ENCODE assay signal across 8 cellular contexts in the genomic region with DNA sequence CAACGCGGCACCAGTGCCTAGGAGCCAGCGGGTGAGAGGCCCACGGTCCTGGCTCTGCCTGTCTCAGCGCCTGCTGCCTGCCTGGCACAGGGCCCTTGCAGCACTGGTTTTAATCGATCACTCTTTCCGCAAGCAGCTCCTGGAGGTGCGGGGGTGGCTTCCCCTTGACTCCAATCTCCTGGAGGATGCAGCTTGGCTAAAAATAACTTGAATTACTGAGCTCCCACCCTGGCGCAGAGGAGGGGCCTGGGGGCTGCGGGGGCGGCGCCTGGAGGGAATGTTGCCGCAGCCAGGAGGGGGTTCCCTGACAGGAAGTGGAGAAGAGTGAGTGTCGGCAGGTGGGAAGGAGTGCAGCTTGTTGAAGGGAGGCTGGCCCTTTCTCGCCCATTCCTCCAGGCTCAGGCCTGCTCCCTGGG. TPM values are rescaled to one million over a fixed set of nuclear protein-coding genes. Genes with fewer than 3 reads are reported as not detected.
A peak's percentile ranks its signal among the peaks of the same experiment; 100 is the strongest.
DNase-seq lines count a peak whose midpoint lies in the region; ATAC-seq, FAIRE-seq and TF ChIP-seq lines count a peak whose summit lies in the region.

No MANE protein-coding gene starts in this region.

- no peak overlapping the region for H3K4me3 Mint-ChIP-seq in CD8-positive, alpha-beta T cell

- FAIRE-seq in keratinocyte (lab: Jason Lieb, UNC): no peak

- ATAC-seq in CD8-positive, alpha-beta T cell: no peak
- ATAC-seq in GM21717 (IDR thresholded peaks at IDR 0.05; ENCODE audit: unreplicated experiment): no peak

- peak overlapping the region; percentile 41 for H3K4me2 ChIP-seq in keratinocyte (ENCODE audit: control insufficient read depth, extremely low read depth, insufficient read depth, low read depth, low read length)

- CTCF ChIA-PET in CD8-positive, alpha-beta T cell (lab: Charles Lee): interaction anchor here (0.7 to 9.1 kb wide), 6 partner anchors 10 to 159 kb away, joined by 3 to 186 read pairs (median 50); a partner anchor contains a TSS

- H3K27ac ChIP-seq in keratinocyte (ENCODE audit: control insufficient read depth, insufficient read depth, low read length): no peak overlapping the region
- peak overlapping the region in 1 of 3 donors; percentile 47 for H3K27ac ChIP-seq in thyroid gland
- H3K27ac ChIP-seq in CD8-positive, alpha-beta T cell (ENCODE audit: low read depth, low read length): no peak overlapping the region
- H3K27ac ChIP-seq in ascending aorta: peak overlapping the region in 1 of 2 donors; percentile 54

- no peaks in the 10 kb centered on the region for H3K9me3 Mint-ChIP-seq in CD8-positive, alpha-beta T cell

- WGBS in thyroid gland, 2 donors: 8 to 17% methylated on average over 13 to 14 of the region's 15 CpGs

- H3K9me1 ChIP-seq in keratinocyte (ENCODE audit: control insufficient read depth, extremely low read depth, insufficient read depth, low read length): no peaks in the 10 kb centered on the region

- H3K79me2 ChIP-seq in keratinocyte (ENCODE audit: control insufficient read depth, insufficient read depth, low read length): no peaks in the 10 kb centered on the region

- dilution Hi-C loops in keratinocyte (cut with MboI; ENCODE audit: extremely low pct_ligation_motif_present, low sequenced_read_pairs): no loop called here

- peak overlapping the region; percentile 75 for H2AFZ ChIP-seq in keratinocyte (ENCODE audit: control insufficient read depth, low read length)

- no peaks in the 10 kb centered on the region for H3K9me3 ChIP-seq in keratinocyte (ENCODE audit: control insufficient read depth, low read depth, low read length)
- H3K9me3 ChIP-seq in thyroid gland: no peaks in the 10 kb centered on the region
- H3K9me3 ChIP-seq in CD8-positive, alpha-beta T cell (ENCODE audit: low read length): no peaks in the 10 kb centered on the region
- no peaks in the 10 kb centered on the region for H3K9me3 ChIP-seq in ascending aorta

- H3K9ac ChIP-seq in keratinocyte (ENCODE audit: control insufficient read depth, extremely low read depth, insufficient read depth, low read length): peak overlapping the region; percentile 54

- H3K27ac Mint-ChIP-seq in CD8-positive, alpha-beta T cell: no peak overlapping the region

- POLR2A ChIA-PET in CD8-positive, alpha-beta T cell (lab: Charles Lee): interaction anchor here (1.6 kb wide), 1 partner anchor 11 kb away, joined by 3 read pairs; no protein-coding TSS in a partner anchor

- H3K4me1 ChIP-seq in keratinocyte (ENCODE audit: control insufficient read depth, extremely low read depth, insufficient read depth, low read length): peaks cover 24% of the 10 kb centered on the region
- H3K4me1 ChIP-seq in thyroid gland: peaks cover 6 to 22% of the 10 kb centered on the region in 2 donors
- peaks cover 13% of the 10 kb centered on the region for H3K4me1 ChIP-seq in CD8-positive, alpha-beta T cell (ENCODE audit: insufficient read depth, low read length)
- H3K4me1 ChIP-seq in ascending aorta: peaks cover 0 to 20% of the 10 kb centered on the region in 2 donors

- intact Hi-C loops in thyroid gland (cut with DNase I) (no loop called here), ascending aorta (cut with DNase I) (no loop called here)
- intact Hi-C loops in CD8-positive, alpha-beta T cell (cut with DNase I, micrococcal nuclease): no loop called here

- TF ChIP-seq POLR2A in thyroid gland (IDR thresholded peaks at IDR 0.05): no peak

- H3K36me3 Mint-ChIP-seq in CD8-positive, alpha-beta T cell: no peaks in the 10 kb centered on the region

- peak overlapping the region in 1 of 3 experiments; percentile 7 for H3K4me3 ChIP-seq in keratinocyte (ENCODE audit: control insufficient read depth in 2 of 3, extremely low read depth in 1 of 3, insufficient read depth in 2 of 3, low read depth in 1 of 3, low read length in 3 of 3)
- H3K4me3 ChIP-seq in thyroid gland (replicated peaks in 1 of 3): no peak overlapping the region
- H3K4me3 ChIP-seq in CD8-positive, alpha-beta T cell (ENCODE audit: low read depth, low read length): no peak overlapping the region
- peak overlapping the region in 1 of 2 donors; percentile 19 for H3K4me3 ChIP-seq in ascending aorta

- DNase-seq in NCI-H2171 treated with DMSO at 0.1 percent for 48 hours (lab: John Stamatoyannopoulos, UW) (peak; percentile 53), NCI-H2171 (lab: John Stamatoyannopoulos, UW) (no peak), anterior cingulate cortex (lab: John Stamatoyannopoulos, UW) (peak in 31 of 58 donors; percentile 17 to 68 (median 35)), keratinocyte (ENCODE audit: low read depth, low spot score) (no peak), thyroid gland (peak; percentile 58 to 79), ascending aorta (ENCODE audit: low spot score in 2 of 2) (no peak)
- no peak for DNase-seq in CD8-positive, alpha-beta T cell

- H3K27me3 Mint-ChIP-seq in CD8-positive, alpha-beta T cell (ENCODE audit: low read depth): no peaks in the 10 kb centered on the region

- peaks cover 12% of the 10 kb centered on the region for H3K4me1 Mint-ChIP-seq in CD8-positive, alpha-beta T cell (ENCODE audit: low read depth)

- TF ChIP-seq CTCF in keratinocyte (optimal IDR thresholded peaks at IDR 0.05 in 1 of 3, IDR thresholded peaks at IDR 0.05 in 1 of 3, conservative IDR thresholded peaks at IDR 0.05 in 1 of 3; ENCODE audit: extremely low read depth in 1 of 3, insufficient read depth in 2 of 3, low read length in 3 of 3) (no peak), thyroid gland (IDR thresholded peaks at IDR 0.05) (no peak), ascending aorta (IDR thresholded peaks at IDR 0.05) (no peak)
- TF ChIP-seq CTCF in CD8-positive, alpha-beta T cell (IDR thresholded peaks at IDR 0.05): no peak

- no peaks in the 10 kb centered on the region for H4K20me1 ChIP-seq in keratinocyte (ENCODE audit: control insufficient read depth, extremely low read depth, insufficient read depth, low read length)

- H3K27me3 ChIP-seq in keratinocyte (ENCODE audit: control insufficient read depth, extremely low read depth, insufficient read depth, low read length) (no peaks in the 10 kb centered on the region), thyroid gland (no peaks in the 10 kb centered on the region), ascending aorta (no peaks in the 10 kb centered on the region)
- no peaks in the 10 kb centered on the region for H3K27me3 ChIP-seq in CD8-positive, alpha-beta T cell (ENCODE audit: insufficient read depth, low read length)

- H3K36me3 ChIP-seq in keratinocyte (ENCODE audit: control insufficient read depth in 2 of 2, extremely low read depth in 1 of 2, insufficient read depth in 2 of 2, low read length in 2 of 2): no peaks in the 10 kb centered on the region
- no peaks in the 10 kb centered on the region for H3K36me3 ChIP-seq in thyroid gland
- no peaks in the 10 kb centered on the region for H3K36me3 ChIP-seq in CD8-positive, alpha-beta T cell (ENCODE audit: insufficient read depth, low read length)
- H3K36me3 ChIP-seq in ascending aorta: no peaks in the 10 kb centered on the region

RNA-seq across cellular contexts. Expression of a gene that starts 9.9 kb away (rescaled TPM):
- polyA plus RNA-seq in keratinocyte: 1,648 to 2,317 TPM (median 2,262 TPM) in 3 replicates
- 230 TPM for polyA plus RNA-seq in keratinocyte (2011; ENCODE audit: low read depth)
- 2,612 and 3,378 TPM in 2 replicates for polyA plus RNA-seq in keratinocyte (2011; cell fraction: cytosol; rRNA removed)
- polyA plus RNA-seq in keratinocyte (2011; cell fraction: nucleus; rRNA removed): 709 and 840 TPM in 2 replicates
- polyA plus RNA-seq in keratinocyte (2012; ENCODE audit: low replicate concordance): 2,251 and 2,683 TPM in 2 replicates
- 629 to 1,712 TPM (median 1,279 TPM) in 3 replicates for polyA minus RNA-seq in keratinocyte
- polyA minus RNA-seq in keratinocyte (2011; cell fraction: cytosol; rRNA and poly(A)+ RNA removed): 1,741 TPM
- 213 and 241 TPM in 2 replicates for polyA minus RNA-seq in keratinocyte (2011; cell fraction: nucleus; rRNA and poly(A)+ RNA removed)
- total RNA-seq in thyroid gland: 1,000 to 10,000 TPM in 3 of 4 donors, 100 to 1,000 TPM in 1; 826 to 1,348 (median 1,271) TPM
- 1,000 to 10,000 TPM; 1,694 to 1,736 TPM for total RNA-seq in CD8-positive, alpha-beta T cell
- 1,224 TPM for total RNA-seq in ascending aorta

RNA-seq across cellular contexts. Expression of a gene that starts 22.2 kb away (rescaled TPM):
- 71.8 to 91.8 TPM (median 76.6 TPM) in 3 replicates for polyA plus RNA-seq in keratinocyte
- polyA plus RNA-seq in keratinocyte (2011; ENCODE audit: low read depth): 18.5 TPM
- polyA plus RNA-seq in keratinocyte (2011; cell fraction: cytosol; rRNA removed): 78.8 and 120 TPM in 2 replicates
- 100 and 133 TPM in 2 replicates for polyA plus RNA-seq in keratinocyte (2011; cell fraction: nucleus; rRNA removed)
- polyA plus RNA-seq in keratinocyte (2012; ENCODE audit: low replicate concordance): 69.1 and 86.6 TPM in 2 replicates
- polyA minus RNA-seq in keratinocyte: 89.2 to 310 TPM (median 100 TPM) in 3 replicates
- 154 TPM for polyA minus RNA-seq in keratinocyte (2011; cell fraction: cytosol; rRNA and poly(A)+ RNA removed)
- 37.4 and 52.6 TPM in 2 replicates for polyA minus RNA-seq in keratinocyte (2011; cell fraction: nucleus; rRNA and poly(A)+ RNA removed)
- total RNA-seq in thyroid gland: 10 to 100 TPM; 34.9 to 98.8 (median 77.6) TPM
- total RNA-seq in CD8-positive, alpha-beta T cell: 1 to 10 TPM; 3.8 to 4.0 TPM
- total RNA-seq in ascending aorta: 94.0 TPM

RNA-seq across cellular contexts. Expression of a gene that starts 30.7 kb away (rescaled TPM):
- 6.9 to 10.6 TPM (median 7.5 TPM) in 3 replicates for polyA plus RNA-seq in keratinocyte
- not detected for polyA plus RNA-seq in keratinocyte (2011; ENCODE audit: low read depth)
- 7.1 and 12.4 TPM in 2 replicates for polyA plus RNA-seq in keratinocyte (2011; cell fraction: cytosol; rRNA removed)
- polyA plus RNA-seq in keratinocyte (2011; cell fraction: nucleus; rRNA removed): 4.0 and 5.9 TPM in 2 replicates
- polyA plus RNA-seq in keratinocyte (2012; ENCODE audit: low replicate concordance): 2.2 and 8.6 TPM in 2 replicates
- 3.0 to 10.1 TPM (median 4.1 TPM) in 3 replicates for polyA minus RNA-seq in keratinocyte
- 10.0 TPM for polyA minus RNA-seq in keratinocyte (2011; cell fraction: cytosol; rRNA and poly(A)+ RNA removed)
- polyA minus RNA-seq in keratinocyte (2011; cell fraction: nucleus; rRNA and poly(A)+ RNA removed): 0.62 and 2.7 TPM in 2 replicates
- total RNA-seq in thyroid gland (10 to 100 TPM; 20.0 to 91.9 (median 49.3) TPM), ascending aorta (37.4 TPM)
- total RNA-seq in CD8-positive, alpha-beta T cell: 1 to 10 TPM; 6.8 to 6.9 TPM

RNA-seq across cellular contexts. Expression of a gene that starts 31.7 kb away (rescaled TPM):
- 32.8 to 57.2 TPM (median 34.7 TPM) in 3 replicates for polyA plus RNA-seq in keratinocyte
- polyA plus RNA-seq in keratinocyte (2011; ENCODE audit: low read depth): 8.3 TPM
- polyA plus RNA-seq in keratinocyte (2011; cell fraction: cytosol; rRNA removed): 40.0 and 45.9 TPM in 2 replicates
- 23.1 and 27.2 TPM in 2 replicates for polyA plus RNA-seq in keratinocyte (2011; cell fraction: nucleus; rRNA removed)
- polyA plus RNA-seq in keratinocyte (2012; ENCODE audit: low replicate concordance): 28.0 and 31.3 TPM in 2 replicates
- polyA minus RNA-seq in keratinocyte: 36.1 to 50.6 TPM (median 42.4 TPM) in 3 replicates
- polyA minus RNA-seq in keratinocyte (2011; cell fraction: cytosol; rRNA and poly(A)+ RNA removed): 44.9 TPM
- polyA minus RNA-seq in keratinocyte (2011; cell fraction: nucleus; rRNA and poly(A)+ RNA removed): 10.8 and 15.4 TPM in 2 replicates
- total RNA-seq in thyroid gland (10 to 100 TPM; 64.5 to 94.9 (median 87.8) TPM), ascending aorta (46.1 TPM)
- 10 to 100 TPM; 44.3 to 44.4 TPM for total RNA-seq in CD8-positive, alpha-beta T cell

RNA-seq across cellular contexts. Expression of a gene that starts 38.3 kb away (rescaled TPM):
- 25.2 to 48.7 TPM (median 35.0 TPM) in 3 replicates for polyA plus RNA-seq in keratinocyte
- polyA plus RNA-seq in keratinocyte (2011; ENCODE audit: low read depth): 12.1 TPM
- polyA plus RNA-seq in keratinocyte (2011; cell fraction: cytosol; rRNA removed): 36.7 and 63.1 TPM in 2 replicates
- polyA plus RNA-seq in keratinocyte (2011; cell fraction: nucleus; rRNA removed): 46.9 and 68.3 TPM in 2 replicates
- 28.2 and 37.6 TPM in 2 replicates for polyA plus RNA-seq in keratinocyte (2012; ENCODE audit: low replicate concordance)
- 30.8 to 67.1 TPM (median 45.1 TPM) in 3 replicates for polyA minus RNA-seq in keratinocyte
- 59.7 TPM for polyA minus RNA-seq in keratinocyte (2011; cell fraction: cytosol; rRNA and poly(A)+ RNA removed)
- polyA minus RNA-seq in keratinocyte (2011; cell fraction: nucleus; rRNA and poly(A)+ RNA removed): 13.2 and 15.2 TPM in 2 replicates
- total RNA-seq in thyroid gland (10 to 100 TPM; 22.2 to 66.2 (median 41.1) TPM), ascending aorta (256 TPM)
- total RNA-seq in CD8-positive, alpha-beta T cell: 10 to 100 TPM in 1 of 2 experiments, 1 to 10 TPM in 1; 9.8 to 14.7 TPM

Comparison
In these comparisons a context has a peak if more than half of its experiments do, and no peak if none do; other contexts are left out.
1. DNase-seq: peak in NCI-H2171 treated with DMSO at 0.1 percent for 48 hours (single experiment), anterior cingulate cortex (31 of 58) and thyroid gland (2 of 2); none in NCI-H2171 (single experiment), keratinocyte (single experiment), CD8-positive, alpha-beta T cell (0 of 7) and ascending aorta (0 of 2).
2. RNA of a gene that starts 22.2 kb away (total RNA-seq): 34.9 to 98.8 TPM in thyroid gland and 94.0 TPM in ascending aorta (single experiment); 3.8 to 4.0 TPM in CD8-positive, alpha-beta T cell; every median in the first group is over 4 times any median in the second.